8 cellular contexts compared by ENCODE assay signal in genomic region chr6:125749864-125750691, GRCh38. TPM values are rescaled to one million over a fixed set of nuclear protein-coding genes. Genes with fewer than 3 reads are reported as not detected.
DNase-seq lines count a peak whose midpoint lies in the region; ATAC-seq and TF ChIP-seq lines count a peak whose summit lies in the region.

No MANE protein-coding gene starts in this region.

- no peaks in the 10 kb centered on the region for H3K9me3 ChIP-seq in CD8-positive, alpha-beta memory T cell (ENCODE audit: low read length)
- H3K9me3 ChIP-seq in adrenal gland (replicated peaks in 1 of 3) (no peaks in the 10 kb centered on the region), stomach (no peaks in the 10 kb centered on the region)

- peaks cover 37% of the 10 kb centered on the region for H3K27me3 ChIP-seq in CD8-positive, alpha-beta memory T cell (ENCODE audit: insufficient read depth, low read length, poor library complexity, severe bottlenecking)
- peaks cover 49% of the 10 kb centered on the region for H3K27me3 ChIP-seq in adrenal gland
- peaks cover 0 to 93% (median 77%) of the 10 kb centered on the region in 3 donors for H3K27me3 ChIP-seq in stomach

- POLR2A ChIA-PET in CD8-positive, alpha-beta memory T cell (lab: Charles Lee) = interaction anchor here (0.9 kb wide), 1 partner anchor 41 kb away, joined by 3 read pairs; the partner anchor contains the start of gene NCOA7

- no peak for TF ChIP-seq EP300 in stomach (IDR thresholded peaks at IDR 0.05)

- H3K27ac ChIP-seq in CD8-positive, alpha-beta memory T cell (ENCODE audit: low read depth, low read length) = no peak overlapping the region
- H3K27ac ChIP-seq in adrenal gland (peak overlapping the region in 4 of 5 donors; percentile 38 to 84 (median 46)), stomach (peak overlapping the region; percentile 76 to 87 (median 81))

- H3K4me3 Mint-ChIP-seq in CD8-positive, alpha-beta memory T cell = peak overlapping the region; percentile 82 to 94 (median 91)

- CTCF ChIA-PET in CD8-positive, alpha-beta memory T cell (lab: Charles Lee) = interaction anchor here (7.7 kb wide), 1 partner anchor 438 kb away, joined by 60 read pairs; no protein-coding TSS in a partner anchor

- no peak for TF ChIP-seq POLR2A in adrenal gland (IDR thresholded peaks at IDR 0.05)
- no peak for TF ChIP-seq POLR2A in stomach (IDR thresholded peaks at IDR 0.05)

- peak overlapping the region; percentile 10 to 95 (median 80) for H3K27ac Mint-ChIP-seq in CD8-positive, alpha-beta memory T cell

- no peaks in the 10 kb centered on the region for H3K36me3 ChIP-seq in CD8-positive, alpha-beta memory T cell (ENCODE audit: insufficient read depth, low read length)
- no peaks in the 10 kb centered on the region for H3K36me3 ChIP-seq in adrenal gland (replicated peaks in 1 of 2)
- H3K36me3 ChIP-seq in stomach = no peaks in the 10 kb centered on the region

- peaks cover 32 to 49% (median 42%) of the 10 kb centered on the region in 3 donors for H3K4me1 Mint-ChIP-seq in CD8-positive, alpha-beta memory T cell

- ATAC-seq in HG02610 (IDR thresholded peaks at IDR 0.05; ENCODE audit: unreplicated experiment) (no peak), GM19035 (IDR thresholded peaks at IDR 0.05; ENCODE audit: unreplicated experiment) (no peak)

- no peak for TF ChIP-seq CTCF in adrenal gland (IDR thresholded peaks at IDR 0.05)
- peak in 1 of 7 experiments; percentile 2 for TF ChIP-seq CTCF in stomach (IDR thresholded peaks at IDR 0.05)

- H3K4me1 ChIP-seq in CD8-positive, alpha-beta memory T cell (ENCODE audit: insufficient read depth, low read length) = peaks cover 26% of the 10 kb centered on the region
- H3K4me1 ChIP-seq in adrenal gland (replicated peaks in 1 of 2) = peaks cover 5 to 32% of the 10 kb centered on the region in 2 donors
- H3K4me1 ChIP-seq in stomach = peaks cover 7 to 54% (median 39%) of the 10 kb centered on the region in 4 donors

- H3K27me3 Mint-ChIP-seq in CD8-positive, alpha-beta memory T cell = peaks cover 50 to 77% of the 10 kb centered on the region in 2 donors

- 3 to 6% (median 5%) methylated on average over 29 to 35 of the region's 35 CpGs for WGBS in adrenal gland, 4 donors
- 4 to 6% (median 4%) methylated on average over 35 of the region's 35 CpGs for WGBS in stomach, 5 donors

- DNase-seq in CD8-positive, alpha-beta memory T cell = peak in 1 of 5 donors; percentile 10
- DNase-seq in NAMALWA (ENCODE audit: low spot score) = peak; percentile 58
- DNase-seq in adrenal gland = peak in 1 of 7 donors; percentile 21
- peak; percentile 68 for DNase-seq in islet precursor cell
- DNase-seq in stomach = no peak
- DNase-seq in NCI-H446 treated with DMSO at 0.1 percent for 48 hours (lab: John Stamatoyannopoulos, UW) = no peak

- H3K36me3 Mint-ChIP-seq in CD8-positive, alpha-beta memory T cell = peaks cover 0 to 8% (median 0%) of the 10 kb centered on the region in 3 donors

- H3K4me3 ChIP-seq in CD8-positive, alpha-beta memory T cell (ENCODE audit: low read length) = peak overlapping the region; percentile 56
- H3K4me3 ChIP-seq in adrenal gland = peak overlapping the region; percentile 24 to 85 (median 51)
- peak overlapping the region; percentile 67 to 83 (median 74) for H3K4me3 ChIP-seq in stomach

- H3K9me3 Mint-ChIP-seq in CD8-positive, alpha-beta memory T cell = no peaks in the 10 kb centered on the region

- intact Hi-C loops in adrenal gland (cut with DNase I) = loop anchor here in 1 of 2 donors (5.0 kb wide), 1 partner anchor 438 kb away; no protein-coding TSS in a partner anchor
- intact Hi-C loops in stomach (cut with DNase I; ENCODE audit: low total_unique reads) = no loop called here

RNA-seq across cellular contexts. Expression of gene HEY2, which starts 0.6 kb away (rescaled TPM):
- total RNA-seq in CD8-positive, alpha-beta memory T cell = under 1 TPM; 0.09 TPM
- 0.20 TPM for polyA plus RNA-seq in CD8-positive, alpha-beta memory T cell
- 1 to 10 TPM in 5 of 8 donors, under 1 TPM in 2, not detected in 1; 0.60 to 1.8 (median 1.0) TPM for total RNA-seq in adrenal gland
- polyA plus RNA-seq in adrenal gland = 1 to 10 TPM in 2 of 3 donors, under 1 TPM in 1; 0.46 to 2.1 (median 1.4) TPM
- total RNA-seq in stomach = 1 to 10 TPM in 3 of 5 donors, not detected in 2; 1.0 to 1.7 (median 1.3) TPM
- polyA plus RNA-seq in stomach = 1 to 10 TPM in 2 of 3 donors, under 1 TPM in 1; 0.83 to 3.8 (median 1.1) TPM

RNA-seq across cellular contexts. Expression of gene NCOA7, which starts 40.7 kb away (rescaled TPM):
- 10 to 100 TPM; 54.7 to 62.5 TPM for total RNA-seq in CD8-positive, alpha-beta memory T cell
- 38.3 TPM for polyA plus RNA-seq in CD8-positive, alpha-beta memory T cell
- total RNA-seq in adrenal gland = 100 to 1,000 TPM in 4 of 8 donors, 10 to 100 TPM in 4; 51.2 to 180 (median 95.1) TPM
- polyA plus RNA-seq in adrenal gland = 10 to 100 TPM; 24.5 to 77.9 (median 53.0) TPM
- 100 to 1,000 TPM in 1 of 5 donors, 10 to 100 TPM in 3, 1 to 10 TPM in 1; 1.2 to 131 (median 27.5) TPM for total RNA-seq in stomach
- polyA plus RNA-seq in stomach = 10 to 100 TPM; 13.7 to 26.0 (median 17.6) TPM

Comparison
In these comparisons a context has a peak if more than half of its experiments do, and no peak if none do; other contexts are left out.
1. DNase-seq: peak in NAMALWA (single experiment) and islet precursor cell (single experiment); none in stomach (single experiment) and NCI-H446 treated with DMSO at 0.1 percent for 48 hours (single experiment).
2. Peak in every context shown above with its lines, with median percentiles within 50 percentile points of each other: H3K4me3 ChIP-seq.